Comparison of ENCODE assay signal across 16 cellular contexts in the genomic region with DNA sequence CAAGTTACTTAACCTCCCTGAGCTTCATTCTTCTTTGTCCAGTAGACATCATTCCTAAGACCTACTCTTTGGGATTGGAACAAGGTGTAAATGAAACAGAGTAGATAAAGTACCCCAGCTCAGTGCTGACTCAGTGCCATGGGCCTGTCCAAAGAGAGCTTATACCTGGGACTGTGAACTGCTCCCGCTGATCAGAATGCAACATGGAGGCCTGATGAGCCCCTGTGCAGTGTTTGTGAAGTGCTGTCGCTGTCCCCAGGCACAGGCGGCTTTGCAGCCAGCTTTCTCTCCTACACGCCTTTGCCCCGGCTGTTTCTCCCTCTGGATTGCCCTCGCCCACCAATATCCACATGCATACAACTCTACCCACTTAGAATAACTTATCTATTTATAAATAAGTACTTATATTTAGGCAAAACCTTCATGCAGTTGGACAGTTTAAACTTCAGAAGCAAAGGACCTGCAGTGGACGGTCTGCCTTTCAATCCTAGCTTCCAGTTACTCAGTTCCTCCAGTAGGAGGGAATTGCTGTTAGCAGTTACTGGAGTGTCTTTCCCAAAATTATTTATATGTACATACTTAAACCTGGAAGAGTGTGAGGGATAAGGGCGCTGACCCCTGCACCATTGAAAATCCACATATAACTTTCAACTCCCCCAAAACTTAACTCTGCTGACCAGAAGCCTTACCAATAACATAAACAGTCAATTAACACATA.
A peak's percentile ranks its signal among the peaks of the same experiment; 100 is the strongest.
DNase-seq lines count a peak whose midpoint lies in the region; ATAC-seq and TF ChIP-seq lines count a peak whose summit lies in the region.
"Had no signal": no experiment of that assay in that cellular context is flagged by ENCODE, and none has a peak within 500 bp of the region (broad histone marks: within the 10 kb centered on the region; RNA-seq: fewer than 3 reads in every experiment).

No MANE protein-coding gene starts in this region.

- H3K36me3 ChIP-seq in neuronal stem cell (replicated peaks in 1 of 2; ENCODE audit: control insufficient read depth in 2 of 2, insufficient read depth in 2 of 2, low read length in 2 of 2) (no peaks in the 10 kb centered on the region), Karpas-422 (ENCODE audit: insufficient read depth, low read length) (no peaks in the 10 kb centered on the region)

- H3K4me1 ChIP-seq in H9 (ENCODE audit: insufficient read depth, low read length) (peaks cover 2% of the 10 kb centered on the region; the same call in 1 of the 2 replicates), neuronal stem cell (ENCODE audit: control insufficient read depth in 2 of 2, insufficient read depth in 1 of 2, low read depth in 1 of 2, low read length in 2 of 2) (peaks cover 5 to 10% of the 10 kb centered on the region in 2 donors), Karpas-422 (ENCODE audit: low read length) (no peaks in the 10 kb centered on the region)

- peaks cover 19 to 36% of the 10 kb centered on the region in 2 experiments for H3K4me1 Mint-ChIP-seq in H9

- no peaks in the 10 kb centered on the region for H3K9me2 ChIP-seq in Karpas-422 (replicated peaks; ENCODE audit: insufficient read depth, low read length)

- no peak overlapping the region for H4K5ac ChIP-seq in H9 (ENCODE audit: insufficient read length, low read depth, low read length)

- H2BK5ac ChIP-seq in H9 (ENCODE audit: insufficient read length, low read length), result no peak overlapping the region
- no peak overlapping the region for H2BK5ac ChIP-seq in neuronal stem cell (ENCODE audit: low read length)

- H3K4ac ChIP-seq in H9 (ENCODE audit: low read depth, low read length) (no peak overlapping the region), neuronal stem cell (ENCODE audit: low read length) (no peak overlapping the region)

- H2AK5ac ChIP-seq in H9 (ENCODE audit: insufficient read length, low read length) (no peak overlapping the region), neuronal stem cell (ENCODE audit: low read depth, low read length) (no peak overlapping the region)

- H3K27me3 Mint-ChIP-seq in H9 (ENCODE audit: low read depth), result no peaks in the 10 kb centered on the region

- peak; percentile 37; the same call in 2 of the 3 replicates for TF ChIP-seq CTCF in H9 (conservative IDR thresholded peaks at IDR 0.05)
- peak; percentile 20 for TF ChIP-seq CTCF in choroid plexus epithelial cell (conservative IDR thresholded peaks at IDR 0.05; ENCODE audit: low read depth, low read length)

- H4K8ac ChIP-seq in H9 (replicated peaks; ENCODE audit: insufficient read length, low read depth, low read length), result no peak overlapping the region
- H4K8ac ChIP-seq in neuronal stem cell (ENCODE audit: low read depth, low read length), result no peak overlapping the region

- no CpG with 5 or more reads among the region's 8 CpGs for WGBS in H9 (ENCODE audit: extremely low coverage, insufficient read length, low lambda C conversion rate)
- no CpG with 5 or more reads among the region's 8 CpGs for WGBS in neuronal stem cell (ENCODE audit: extremely low coverage in 2 of 2, insufficient read length in 2 of 2, insufficient replicate concordance in 1 of 2), 2 donors

- peaks cover 2% of the 10 kb centered on the region in 2 experiments; a peak in 4 of 5 replicates for H3K9me3 Mint-ChIP-seq in H9
- H3K9me3 Mint-ChIP-seq: activated naive CD4-positive, alpha-beta T cell treated with anti-CD3 and anti-CD28 coated beads for 36 hours; dendritic cell treated with granulocyte-macrophage colony-stimulating factor and Interleukin-4, amounts not matched to agents 40 ng/mL and 50 ng/mL, for 4 days had no signal

- H3K4me3 ChIP-seq in choroid plexus epithelial cell (ENCODE audit: low read depth, low read length), result no peak overlapping the region
- H3K4me3 ChIP-seq in neuronal stem cell (ENCODE audit: low read length in 2 of 2), result no peak overlapping the region
- no peak overlapping the region for H3K4me3 ChIP-seq in Karpas-422 (ENCODE audit: low read length)
- H3K4me3 ChIP-seq: GM12878 had no signal

- H3K79me2 ChIP-seq in H9 (ENCODE audit: insufficient read depth, low read length) (no peaks in the 10 kb centered on the region), Karpas-422 (ENCODE audit: low read length) (no peaks in the 10 kb centered on the region)

- H3K23ac ChIP-seq in H9 (ENCODE audit: insufficient read length, low read depth, low read length) (no peak overlapping the region), neuronal stem cell (ENCODE audit: low read depth, low read length, poor library complexity) (no peak overlapping the region)

- H4K91ac ChIP-seq in H9 (ENCODE audit: insufficient read length, low read depth, low read length) (no peak overlapping the region), neuronal stem cell (ENCODE audit: low read depth, low read length, poor library complexity) (no peak overlapping the region)

- no peak overlapping the region for H3K14ac ChIP-seq in H9 (ENCODE audit: insufficient read depth, low read length)
- H3K14ac ChIP-seq in neuronal stem cell (ENCODE audit: low read length), result no peak overlapping the region

- no peaks in the 10 kb centered on the region for H3K9me3 ChIP-seq in H9 (ENCODE audit: control insufficient read depth, low read depth, low read length)
- peaks cover 0 to 3% of the 10 kb centered on the region in 2 donors for H3K9me3 ChIP-seq in neuronal stem cell (replicated peaks in 1 of 2; ENCODE audit: control insufficient read depth in 2 of 2, insufficient read depth in 1 of 2, low read depth in 1 of 2, low read length in 2 of 2)
- H3K9me3 ChIP-seq in Karpas-422 (ENCODE audit: low read length), result no peaks in the 10 kb centered on the region

- H2AFZ ChIP-seq in H9 (ENCODE audit: low read length), result no peak overlapping the region
- H2AFZ ChIP-seq in neuronal stem cell (ENCODE audit: low read length), result no peak overlapping the region
- H2AFZ ChIP-seq in Karpas-422 (ENCODE audit: low read length), result no peak overlapping the region

- no peaks in the 10 kb centered on the region for H3K23me2 ChIP-seq in H9 (ENCODE audit: insufficient read length, low read depth, low read length, poor library complexity, severe bottlenecking)

- no peak overlapping the region for H3K4me2 ChIP-seq in H9 (ENCODE audit: insufficient read depth, insufficient read length, low read length)
- no peak overlapping the region for H3K4me2 ChIP-seq in neuronal stem cell (ENCODE audit: insufficient read depth, low read length, poor library complexity, severe bottlenecking)
- H3K4me2 ChIP-seq in Karpas-422 (ENCODE audit: low read depth, low read length, poor library complexity, severe bottlenecking), result no peak overlapping the region

- no peak overlapping the region for H3T11ph ChIP-seq in H9 (ENCODE audit: low read length)

- H2BK120ac ChIP-seq in H9 (ENCODE audit: low read depth, low read length, poor library complexity, severe bottlenecking), result no peak overlapping the region
- no peak overlapping the region for H2BK120ac ChIP-seq in neuronal stem cell (ENCODE audit: low read depth, low read length)

- H3K4me3 Mint-ChIP-seq in H9, result no peak overlapping the region
- H3K4me3 Mint-ChIP-seq: activated naive CD4-positive, alpha-beta T cell treated with anti-CD3 and anti-CD28 coated beads for 36 hours; dendritic cell treated with granulocyte-macrophage colony-stimulating factor and Interleukin-4, amounts not matched to agents 40 ng/mL and 50 ng/mL, for 4 days had no signal

- H2BK20ac ChIP-seq in H9 (ENCODE audit: low read depth, low read length, poor library complexity, severe bottlenecking), result no peak overlapping the region

- H2BK15ac ChIP-seq in H9 (ENCODE audit: low read depth, low read length) (no peak overlapping the region), neuronal stem cell (ENCODE audit: low read length) (no peak overlapping the region)

- H3K79me1 ChIP-seq in H9 (ENCODE audit: insufficient read depth, low read depth, low read length, poor library complexity, severe bottlenecking), result no peaks in the 10 kb centered on the region
- H3K79me1 ChIP-seq in neuronal stem cell (ENCODE audit: low read depth, low read length), result no peaks in the 10 kb centered on the region

- H2BK12ac ChIP-seq in H9 (ENCODE audit: insufficient read length, low read depth, low read length) (no peak overlapping the region), neuronal stem cell (ENCODE audit: low read length) (no peak overlapping the region)

- H3K36me3 Mint-ChIP-seq in H9 (ENCODE audit: insufficient read depth in 1 of 3, low read depth in 3 of 3), result peaks cover 1 to 7% (median 2%) of the 10 kb centered on the region in 3 experiments; a peak in 5 of 7 replicates

- H3K9ac ChIP-seq in H9 (ENCODE audit: extremely low read depth, insufficient read length, low read length) (no peak overlapping the region), neuronal stem cell (ENCODE audit: low read depth, low read length, poor library complexity) (peak overlapping the region; percentile 9), Karpas-422 (ENCODE audit: low read length) (no peak overlapping the region)

- no peak overlapping the region for H3K27ac ChIP-seq in H9 (ENCODE audit: insufficient read length, low read depth, low read length)
- H3K27ac ChIP-seq in neuronal stem cell (replicated peaks; ENCODE audit: low read length), result no peak overlapping the region
- no peak overlapping the region for H3K27ac ChIP-seq in Karpas-422 (ENCODE audit: low read length)
- H3K27ac ChIP-seq: 22Rv1 had no signal

- no peak overlapping the region for H3K27ac Mint-ChIP-seq in H9
- H3K27ac Mint-ChIP-seq: activated naive CD4-positive, alpha-beta T cell treated with anti-CD3 and anti-CD28 coated beads for 36 hours; dendritic cell treated with granulocyte-macrophage colony-stimulating factor and Interleukin-4, amounts not matched to agents 40 ng/mL and 50 ng/mL, for 4 days had no signal

- H3K27me3 ChIP-seq in H9 (ENCODE audit: insufficient read depth, low read length) (no peaks in the 10 kb centered on the region), neuronal stem cell (ENCODE audit: control insufficient read depth in 3 of 3, insufficient read depth in 3 of 3, low read depth in 1 of 3, low read length in 3 of 3) (no peaks in the 10 kb centered on the region), Karpas-422 (ENCODE audit: low read length) (no peaks in the 10 kb centered on the region)

- peak; percentile 20 for DNase-seq in NCI-H1092 treated with DMSO at 0.1 percent for 48 hours (lab: John Stamatoyannopoulos, UW)
- no peak for DNase-seq in NCI-H1092 (lab: John Stamatoyannopoulos, UW)
- DNase-seq in H9, result no peak
- no peak for DNase-seq in choroid plexus epithelial cell (ENCODE audit: low read depth)
- no peak for DNase-seq in neuronal stem cell (ENCODE audit: low spot score)
- no peak for DNase-seq in Karpas-422
- DNase-seq: activated naive CD4-positive, alpha-beta T cell treated with anti-CD3 and anti-CD28 coated beads for 36 hours; GDM1; RPMI8226; stimulated activated CD4-positive, alpha-beta T cell treated with anti-CD3 and anti-CD28 coated beads, Interleukin-2, amount 100 ng/mL, for 48 hours; SW 1271 had no signal

- H4K20me1 ChIP-seq in H9 (ENCODE audit: control insufficient read depth, insufficient read depth, insufficient read length) (no peaks in the 10 kb centered on the region), Karpas-422 (ENCODE audit: insufficient read depth, low read depth, low read length) (no peaks in the 10 kb centered on the region)

- no peak for ATAC-seq in GM18861 (IDR thresholded peaks at IDR 0.05; ENCODE audit: unreplicated experiment)
- ATAC-seq in HG02623 (IDR thresholded peaks at IDR 0.05; ENCODE audit: unreplicated experiment), result no peak
- ATAC-seq: GM12878 had no signal

- no peak overlapping the region for H3K18ac ChIP-seq in H9 (ENCODE audit: insufficient read length, low read depth, low read length)
- H3K18ac ChIP-seq in neuronal stem cell (ENCODE audit: low read length), result no peak overlapping the region

- H3K56ac ChIP-seq in H9 (ENCODE audit: insufficient read length, low read depth, low read length), result no peak overlapping the region
